Comparison of ENCODE assay signal across 10 cellular contexts in the genomic region with DNA sequence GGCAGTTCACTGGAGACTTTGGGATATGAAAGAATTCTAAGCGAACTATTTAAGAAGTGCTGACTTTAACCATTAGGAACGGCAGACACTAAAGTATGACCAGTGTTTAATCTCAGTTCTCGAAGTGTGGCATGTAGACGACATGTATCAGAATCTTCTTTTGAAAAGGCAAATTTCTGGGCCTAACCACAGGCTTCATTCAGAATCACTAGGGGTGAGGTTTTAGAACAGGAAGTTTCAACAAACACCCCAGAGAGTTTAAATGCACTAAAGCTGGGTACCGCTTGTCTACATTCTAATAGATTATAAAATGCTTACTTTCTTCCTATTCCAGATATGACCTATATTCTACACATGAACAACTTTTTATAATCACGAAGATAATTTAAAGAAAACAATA.
DNase-seq lines count a peak whose midpoint lies in the region; ATAC-seq and TF ChIP-seq lines count a peak whose summit lies in the region.
"Had no signal": no experiment of that assay in that cellular context is flagged by ENCODE, and none has a peak within 500 bp of the region (broad histone marks: within the 10 kb centered on the region; RNA-seq: fewer than 3 reads in every experiment).

No MANE protein-coding gene starts in this region.

- peak in 1 of 3 donors; percentile 7 for TF ChIP-seq POLR2A in spleen (IDR thresholded peaks at IDR 0.05)

- no peak for DNase-seq in activated CD4-positive, CD25-positive, alpha-beta regulatory T cell (lab: John Stamatoyannopoulos, UW)
- DNase-seq in NAMALWA (ENCODE audit: low spot score) (peak; percentile 71), spleen (no peak), iPS-NIHi11 (ENCODE audit: low spot score) (no peak), NCI-H1105 (lab: John Stamatoyannopoulos, UW) (no peak), RPMI8226 (no peak)
- DNase-seq: SHP77 treated with DMSO at 0.1 percent for 48 hours had no signal

- H3K27me3 ChIP-seq in spleen (replicated peaks in 1 of 7) = no peaks in the 10 kb centered on the region

- 33 to 53% (median 44%) methylated on average over 6 of the region's 6 CpGs for WGBS in spleen, 5 donors

- H3K9me3 ChIP-seq in spleen = peaks cover 0 to 8% (median 0%) of the 10 kb centered on the region in 8 donors

- peak overlapping the region; percentile 37 to 87 (median 71) for H3K27ac ChIP-seq in spleen
- H3K27ac ChIP-seq: 22Rv1 had no signal

- peaks cover 0 to 40% (median 7%) of the 10 kb centered on the region in 6 donors for H3K36me3 ChIP-seq in spleen

- peaks cover 9 to 88% (median 46%) of the 10 kb centered on the region in 6 donors for H3K4me1 ChIP-seq in spleen

- no peak overlapping the region for H3K4me3 ChIP-seq in spleen

- TF ChIP-seq CTCF in spleen (IDR thresholded peaks at IDR 0.05 in 8 of 11, conservative IDR thresholded peaks at IDR 0.05 in 3 of 11) = no peak

- intact Hi-C loops in spleen (cut with DNase I; ENCODE audit: low total_unique reads) = no loop called here

- peak; percentile 58 to 81 for ATAC-seq in activated CD4-positive, CD25-positive, alpha-beta regulatory T cell treated with anti-CD3 and anti-CD28 coated beads, Interleukin-2, amount 50 U/mL, for 24 hours
- peak; percentile 80 for ATAC-seq in HG02678 (IDR thresholded peaks at IDR 0.05; ENCODE audit: unreplicated experiment)
